16 cellular contexts compared by ENCODE assay signal in genomic region chr17:75536401-75536800, GRCh38. TPM values are rescaled to one million over a fixed set of nuclear protein-coding genes. Genes with fewer than 3 reads are reported as not detected.
DNase-seq lines count a peak whose midpoint lies in the region; ATAC-seq and TF ChIP-seq lines count a peak whose summit lies in the region.
"Had no signal": no experiment of that assay in that cellular context is flagged by ENCODE, and none has a peak within 500 bp of the region (broad histone marks: within the 10 kb centered on the region; RNA-seq: fewer than 3 reads in every experiment).

No MANE protein-coding gene starts in this region.

- H3K4me1 ChIP-seq in left lung (peaks cover 0 to 10% of the 10 kb centered on the region in 2 donors), upper lobe of right lung (peaks cover 6% of the 10 kb centered on the region)

- no peak for DNase-seq in activated naive CD8-positive, alpha-beta T cell treated with anti-CD3 and anti-CD28 coated beads, Interleukin-2, amount 10 ng/mL, durations not matched to agents 7 days and 5 days
- no peak for DNase-seq in activated naive CD8-positive, alpha-beta T cell treated with anti-CD3 and anti-CD28 coated beads, Interleukin-2, amount 50 U/mL, for 24 hours
- DNase-seq in T-helper 17 cell = no peak
- no peak for DNase-seq in left lung
- DNase-seq in upper lobe of right lung = no peak
- no peak for DNase-seq in NCI-H748 (lab: John Stamatoyannopoulos, UW; ENCODE audit: unreplicated experiment)
- DNase-seq in NCI-H1092 (lab: John Stamatoyannopoulos, UW) = no peak
- DNase-seq: AML-193; DMS 273 treated with DMSO at 0.1 percent for 48 hours; NCI-H1417 treated with DMSO at 0.1 percent for 48 hours; NCI-H2081; NCI-H524 treated with DMSO at 0.1 percent for 48 hours; NK-92 treated with Interleukin-12 subunit alpha and Interleukin-12 subunit beta, amount 100 ng/mL, for 24 hours; OCI-M1; RPMI8226 had no signal

- H3K36me3 ChIP-seq in left lung (peaks cover 0 to 9% of the 10 kb centered on the region in 2 donors), upper lobe of right lung (peaks cover 6% of the 10 kb centered on the region)

- H3K27ac Mint-ChIP-seq in activated naive CD8-positive, alpha-beta T cell treated with anti-CD3 and anti-CD28 coated beads, Interleukin-2, amount 10 ng/mL, durations not matched to agents 7 days and 5 days = peak overlapping the region; percentile 16
- H3K27ac Mint-ChIP-seq in activated naive CD8-positive, alpha-beta T cell treated with anti-CD3 and anti-CD28 coated beads, Interleukin-2, amount 50 U/mL, for 24 hours = no peak overlapping the region
- peak overlapping the region; percentile 90 for H3K27ac Mint-ChIP-seq in T-helper 17 cell

- H3K27me3 ChIP-seq in left lung (no peaks in the 10 kb centered on the region), upper lobe of right lung (no peaks in the 10 kb centered on the region)

- no peaks in the 10 kb centered on the region for H3K9me3 Mint-ChIP-seq in activated naive CD8-positive, alpha-beta T cell treated with anti-CD3 and anti-CD28 coated beads, Interleukin-2, amount 10 ng/mL, durations not matched to agents 7 days and 5 days
- H3K9me3 Mint-ChIP-seq in activated naive CD8-positive, alpha-beta T cell treated with anti-CD3 and anti-CD28 coated beads, Interleukin-2, amount 50 U/mL, for 24 hours = no peaks in the 10 kb centered on the region

- H3K4me3 Mint-ChIP-seq in activated naive CD8-positive, alpha-beta T cell treated with anti-CD3 and anti-CD28 coated beads, Interleukin-2, amount 10 ng/mL, durations not matched to agents 7 days and 5 days = no peak overlapping the region
- H3K4me3 Mint-ChIP-seq in activated naive CD8-positive, alpha-beta T cell treated with anti-CD3 and anti-CD28 coated beads, Interleukin-2, amount 50 U/mL, for 24 hours = no peak overlapping the region
- peak overlapping the region; percentile 21 for H3K4me3 Mint-ChIP-seq in T-helper 17 cell

- no peak for ATAC-seq in activated naive CD8-positive, alpha-beta T cell treated with anti-CD3 and anti-CD28 coated beads, Interleukin-2, amount 10 ng/mL, durations not matched to agents 7 days and 5 days (ENCODE audit: low read depth)
- ATAC-seq in activated naive CD8-positive, alpha-beta T cell treated with anti-CD3 and anti-CD28 coated beads, Interleukin-2, amount 50 U/mL, for 24 hours = no peak
- ATAC-seq in T-helper 17 cell (no peak), left lung (peak; percentile 42), upper lobe of right lung (peak; percentile 15)

- POLR2A ChIA-PET in activated naive CD8-positive, alpha-beta T cell treated with anti-CD3 and anti-CD28 coated beads, Interleukin-2, amount 10 ng/mL, durations not matched to agents 7 days and 5 days (lab: Charles Lee) = no interaction called here

- H3K27me3 Mint-ChIP-seq in activated naive CD8-positive, alpha-beta T cell treated with anti-CD3 and anti-CD28 coated beads, Interleukin-2, amount 10 ng/mL, durations not matched to agents 7 days and 5 days = peaks cover 1% of the 10 kb centered on the region
- no peaks in the 10 kb centered on the region for H3K27me3 Mint-ChIP-seq in activated naive CD8-positive, alpha-beta T cell treated with anti-CD3 and anti-CD28 coated beads, Interleukin-2, amount 50 U/mL, for 24 hours
- no peaks in the 10 kb centered on the region for H3K27me3 Mint-ChIP-seq in T-helper 17 cell

- H3K27ac ChIP-seq in left lung (peak overlapping the region; percentile 46 to 72), upper lobe of right lung (peak overlapping the region; percentile 51)

- peaks cover 17% of the 10 kb centered on the region for H3K4me1 Mint-ChIP-seq in activated naive CD8-positive, alpha-beta T cell treated with anti-CD3 and anti-CD28 coated beads, Interleukin-2, amount 10 ng/mL, durations not matched to agents 7 days and 5 days
- peaks cover 24% of the 10 kb centered on the region for H3K4me1 Mint-ChIP-seq in activated naive CD8-positive, alpha-beta T cell treated with anti-CD3 and anti-CD28 coated beads, Interleukin-2, amount 50 U/mL, for 24 hours
- peaks cover 20% of the 10 kb centered on the region for H3K4me1 Mint-ChIP-seq in T-helper 17 cell

- TF ChIP-seq CTCF in left lung (IDR thresholded peaks at IDR 0.05) = no peak
- no peak for TF ChIP-seq CTCF in upper lobe of right lung (IDR thresholded peaks at IDR 0.05)

- no peak overlapping the region for H3K4me3 ChIP-seq in left lung
- H3K4me3 ChIP-seq in upper lobe of right lung = no peak overlapping the region
- H3K4me3 ChIP-seq: HAP-1 had no signal

- H3K9me3 ChIP-seq in T-helper 17 cell (ENCODE audit: control insufficient read depth, low read length, poor library complexity, severe bottlenecking) (no peaks in the 10 kb centered on the region), left lung (no peaks in the 10 kb centered on the region), upper lobe of right lung (no peaks in the 10 kb centered on the region)
- H3K9me3 ChIP-seq: HAP-1 had no signal

- peaks cover 3% of the 10 kb centered on the region for H3K36me3 Mint-ChIP-seq in activated naive CD8-positive, alpha-beta T cell treated with anti-CD3 and anti-CD28 coated beads, Interleukin-2, amount 10 ng/mL, durations not matched to agents 7 days and 5 days
- H3K36me3 Mint-ChIP-seq in activated naive CD8-positive, alpha-beta T cell treated with anti-CD3 and anti-CD28 coated beads, Interleukin-2, amount 50 U/mL, for 24 hours (ENCODE audit: low read depth) = no peaks in the 10 kb centered on the region
- H3K36me3 Mint-ChIP-seq in T-helper 17 cell (ENCODE audit: low read depth) = no peaks in the 10 kb centered on the region

- intact Hi-C loops in left lung (cut with DNase I) = no loop called here
- intact Hi-C loops in upper lobe of right lung (cut with DNase I) = no loop called here

RNA-seq across cellular contexts. Expression of gene LLGL2, which starts 10.9 kb away (rescaled TPM):
- 10 to 100 TPM; 36.9 to 37.2 TPM for total RNA-seq in activated naive CD8-positive, alpha-beta T cell treated with anti-CD3 and anti-CD28 coated beads, Interleukin-2, amount 10 ng/mL, durations not matched to agents 7 days and 5 days
- total RNA-seq in T-helper 17 cell = 10 to 100 TPM; 39.3 to 41.9 TPM
- total RNA-seq in left lung = 100 to 1,000 TPM; 161 to 173 TPM
- total RNA-seq in upper lobe of right lung = 133 TPM

RNA-seq across cellular contexts. Expression of gene TSEN54, which starts 20.1 kb away (rescaled TPM):
- 10 to 100 TPM; 75.2 to 76.0 TPM for total RNA-seq in activated naive CD8-positive, alpha-beta T cell treated with anti-CD3 and anti-CD28 coated beads, Interleukin-2, amount 10 ng/mL, durations not matched to agents 7 days and 5 days
- total RNA-seq in T-helper 17 cell = 10 to 100 TPM; 49.7 to 56.5 TPM
- total RNA-seq in left lung = 10 to 100 TPM; 15.8 to 22.9 TPM
- 21.6 TPM for total RNA-seq in upper lobe of right lung

RNA-seq across cellular contexts. Expression of gene CASKIN2, which starts 21.1 kb away (rescaled TPM):
- 1 to 10 TPM in 1 of 2 experiments, under 1 TPM in 1; 0.72 to 2.3 TPM for total RNA-seq in activated naive CD8-positive, alpha-beta T cell treated with anti-CD3 and anti-CD28 coated beads, Interleukin-2, amount 10 ng/mL, durations not matched to agents 7 days and 5 days
- under 1 TPM; 0.08 to 0.40 TPM for total RNA-seq in T-helper 17 cell
- 10 to 100 TPM; 43.8 to 74.4 TPM for total RNA-seq in left lung
- 101 TPM for total RNA-seq in upper lobe of right lung

RNA-seq across cellular contexts. Expression of gene MYO15B, which starts 51.2 kb away (rescaled TPM):
- total RNA-seq in activated naive CD8-positive, alpha-beta T cell treated with anti-CD3 and anti-CD28 coated beads, Interleukin-2, amount 10 ng/mL, durations not matched to agents 7 days and 5 days = 100 to 1,000 TPM; 120 to 125 TPM
- total RNA-seq in T-helper 17 cell (10 to 100 TPM; 42.2 to 69.3 TPM), left lung (100 to 1,000 TPM; 125 to 127 TPM), upper lobe of right lung (193 TPM)

Comparison
In these comparisons a context has a peak if more than half of its experiments do, and no peak if none do; other contexts are left out.
1. ATAC-seq: peak in left lung (single experiment) and upper lobe of right lung (single experiment); none in activated naive CD8-positive, alpha-beta T cell treated with anti-CD3 and anti-CD28 coated beads, Interleukin-2, amount 10 ng/mL, durations not matched to agents 7 days and 5 days (single experiment), activated naive CD8-positive, alpha-beta T cell treated with anti-CD3 and anti-CD28 coated beads, Interleukin-2, amount 50 U/mL, for 24 hours (single experiment) and T-helper 17 cell (single experiment).
2. RNA of gene CASKIN2, which starts 21.1 kb away (total RNA-seq): 101 TPM in upper lobe of right lung (single experiment) and 43.8 to 74.4 TPM in left lung; 0.72 to 2.3 TPM in activated naive CD8-positive, alpha-beta T cell treated with anti-CD3 and anti-CD28 coated beads, Interleukin-2, amount 10 ng/mL, durations not matched to agents 7 days and 5 days and 0.08 to 0.40 TPM in T-helper 17 cell; every median in the first group is over 10 times any median in the second.